Comparison of ENCODE assay signal across 14 cellular contexts in the genomic region with DNA sequence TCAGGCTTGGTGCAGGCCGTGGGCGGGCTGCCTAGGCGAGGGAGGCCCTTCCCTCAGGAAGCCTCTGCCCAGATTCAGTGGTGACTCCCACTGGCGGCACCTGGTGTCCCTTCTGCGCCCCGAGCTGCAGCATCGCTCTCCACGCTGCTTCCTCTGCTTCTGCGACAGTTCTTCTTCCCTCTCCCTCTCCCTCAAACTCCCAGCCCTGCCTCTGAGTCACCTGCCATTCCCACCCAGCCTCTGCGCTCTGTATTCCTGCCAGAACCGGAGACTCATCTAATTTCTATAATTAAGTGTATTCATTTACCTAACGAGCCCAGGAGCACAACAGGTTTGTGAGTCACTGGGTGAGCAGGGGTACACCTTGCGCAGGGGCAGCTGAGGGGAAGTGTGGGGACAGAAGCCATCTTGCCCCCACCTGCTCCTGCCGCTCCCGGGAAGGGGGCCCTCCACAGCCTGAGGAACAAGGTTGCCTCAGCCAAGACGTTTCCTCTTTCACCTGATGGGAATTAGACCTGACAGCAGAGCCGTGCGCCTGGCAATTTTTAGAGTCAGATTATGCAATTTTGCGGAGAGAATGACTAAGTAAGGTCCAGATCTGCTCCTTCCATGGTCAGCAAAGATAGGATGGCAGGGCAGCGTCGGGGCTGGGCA. TPM values are rescaled to one million over a fixed set of nuclear protein-coding genes. Genes with fewer than 3 reads are reported as not detected.
DNase-seq lines count a peak whose midpoint lies in the region; TF ChIP-seq lines count a peak whose summit lies in the region.
"Had no signal": no experiment of that assay in that cellular context is flagged by ENCODE, and none has a peak within 500 bp of the region (broad histone marks: within the 10 kb centered on the region; RNA-seq: fewer than 3 reads in every experiment).

No MANE protein-coding gene starts in this region.

- H3K4me1 ChIP-seq in colonic mucosa: no peaks in the 10 kb centered on the region
- H3K4me1 ChIP-seq: uterus had no signal

- peaks cover 7% of the 10 kb centered on the region for H3K27me3 Mint-ChIP-seq in nephron progenitor cell (ENCODE audit: low read depth, poor library complexity)
- H3K27me3 Mint-ChIP-seq: activated B cell treated with CpG ODN at 0.5 μM for 24 hours; activated naive CD8-positive, alpha-beta T cell treated with anti-CD3 and anti-CD28 coated beads, Interleukin-2, amount 50 U/mL, for 24 hours had no signal

- peak overlapping the region; percentile 73 for H3K27ac Mint-ChIP-seq in nephron progenitor cell
- H3K27ac Mint-ChIP-seq: activated B cell treated with CpG ODN at 0.5 μM for 24 hours; activated naive CD8-positive, alpha-beta T cell treated with anti-CD3 and anti-CD28 coated beads, Interleukin-2, amount 50 U/mL, for 24 hours had no signal

- TF ChIP-seq CTCF in nephron progenitor cell (IDR thresholded peaks at IDR 0.05) (no peak), brain microvascular endothelial cell (IDR thresholded peaks at IDR 0.05; ENCODE audit: low read depth, low read length, missing control alignments) (no peak), colonic mucosa (IDR thresholded peaks at IDR 0.05) (no peak)

- H3K36me3 ChIP-seq in brain microvascular endothelial cell (replicated peaks) (no peaks in the 10 kb centered on the region), colonic mucosa (no peaks in the 10 kb centered on the region)
- H3K36me3 ChIP-seq: uterus had no signal

- H3K4me3 ChIP-seq in brain microvascular endothelial cell (ENCODE audit: low read depth, low read length): no peak overlapping the region
- H3K4me3 ChIP-seq in colonic mucosa: no peak overlapping the region
- H3K4me3 ChIP-seq: uterus had no signal

- H3K9me3 Mint-ChIP-seq in nephron progenitor cell: no peaks in the 10 kb centered on the region
- H3K9me3 Mint-ChIP-seq: activated B cell treated with CpG ODN at 0.5 μM for 24 hours; activated naive CD8-positive, alpha-beta T cell treated with anti-CD3 and anti-CD28 coated beads, Interleukin-2, amount 50 U/mL, for 24 hours had no signal

- H3K27ac ChIP-seq in caudate nucleus (ENCODE audit: low read depth, low read length) (no peak overlapping the region), brain microvascular endothelial cell (no peak overlapping the region), colonic mucosa (no peak overlapping the region)
- H3K27ac ChIP-seq: uterus had no signal

- H3K4me3 Mint-ChIP-seq in nephron progenitor cell: no peak overlapping the region
- H3K4me3 Mint-ChIP-seq: activated B cell treated with CpG ODN at 0.5 μM for 24 hours; activated naive CD8-positive, alpha-beta T cell treated with anti-CD3 and anti-CD28 coated beads, Interleukin-2, amount 50 U/mL, for 24 hours had no signal

- no peak overlapping the region for H3K9ac ChIP-seq in colonic mucosa (ENCODE audit: low read depth in 2 of 2, low read length in 2 of 2)

- intact Hi-C loops in colonic mucosa (cut with DNase I): no loop called here

- DNase-seq in COR-L47 (lab: John Stamatoyannopoulos, UW): peak; percentile 89
- DNase-seq in NCI-H226: peak; percentile 90
- peak in 38 of 61 donors; percentile 14 to 90 (median 52) for DNase-seq in caudate nucleus (lab: John Stamatoyannopoulos, UW)
- DNase-seq in nephron progenitor cell: no peak
- no peak for DNase-seq in brain microvascular endothelial cell
- DNase-seq in colonic mucosa: no peak
- no peak for DNase-seq in activated T-cell treated with anti-CD3 and anti-CD28 coated beads, Interleukin-2, amount 50 U/mL, for 48 hours
- DNase-seq in activated CD8-positive, alpha-beta memory T cell treated with anti-CD3 and anti-CD28 coated beads, Interleukin-2, amount 50 U/mL, for 48 hours: no peak
- DNase-seq: activated B cell treated with CpG ODN at 0.5 μM for 24 hours; activated naive CD8-positive, alpha-beta T cell treated with anti-CD3 and anti-CD28 coated beads, Interleukin-2, amount 50 U/mL, for 24 hours; DMS 273 treated with DMSO at 0.1 percent for 48 hours; NCI-H2171; stimulated activated CD4-positive, alpha-beta T cell treated with anti-CD3 and anti-CD28 coated beads, Interleukin-2, amount 100 ng/mL, for 24 hours; uterus had no signal

- in situ Hi-C loops in brain microvascular endothelial cell (cut with HindIII; ENCODE audit: low pct_ligation_motif_present, low sequenced_read_pairs): no loop called here

- H3K36me3 Mint-ChIP-seq in nephron progenitor cell (ENCODE audit: low read depth): no peaks in the 10 kb centered on the region

- no peaks in the 10 kb centered on the region for H3K27me3 ChIP-seq in brain microvascular endothelial cell (replicated peaks)
- H3K27me3 ChIP-seq in colonic mucosa: no peaks in the 10 kb centered on the region
- H3K27me3 ChIP-seq: uterus had no signal

- H3K4me1 Mint-ChIP-seq in nephron progenitor cell: peaks cover 12% of the 10 kb centered on the region
- H3K4me1 Mint-ChIP-seq: activated B cell treated with CpG ODN at 0.5 μM for 24 hours had no signal

- H3K9me3 ChIP-seq in colonic mucosa: no peaks in the 10 kb centered on the region
- H3K9me3 ChIP-seq: uterus had no signal

RNA-seq across cellular contexts. Expression of a gene that starts 19.4 kb away (rescaled TPM):
- total RNA-seq in colonic mucosa: 1 to 10 TPM; 6.7 to 8.4 TPM

Comparison
In these comparisons a context has a peak if more than half of its experiments do, and no peak if none do; other contexts are left out.
1. DNase-seq: peak in COR-L47 (single experiment), NCI-H226 (single experiment) and caudate nucleus (38 of 61); none in nephron progenitor cell (single experiment), brain microvascular endothelial cell (single experiment), colonic mucosa (single experiment), activated T-cell treated with anti-CD3 and anti-CD28 coated beads, Interleukin-2, amount 50 U/mL, for 48 hours (0 of 2) and activated CD8-positive, alpha-beta memory T cell treated with anti-CD3 and anti-CD28 coated beads, Interleukin-2, amount 50 U/mL, for 48 hours (single experiment).